Comparison of ENCODE assay signal across 21 cellular contexts in the genomic region with DNA sequence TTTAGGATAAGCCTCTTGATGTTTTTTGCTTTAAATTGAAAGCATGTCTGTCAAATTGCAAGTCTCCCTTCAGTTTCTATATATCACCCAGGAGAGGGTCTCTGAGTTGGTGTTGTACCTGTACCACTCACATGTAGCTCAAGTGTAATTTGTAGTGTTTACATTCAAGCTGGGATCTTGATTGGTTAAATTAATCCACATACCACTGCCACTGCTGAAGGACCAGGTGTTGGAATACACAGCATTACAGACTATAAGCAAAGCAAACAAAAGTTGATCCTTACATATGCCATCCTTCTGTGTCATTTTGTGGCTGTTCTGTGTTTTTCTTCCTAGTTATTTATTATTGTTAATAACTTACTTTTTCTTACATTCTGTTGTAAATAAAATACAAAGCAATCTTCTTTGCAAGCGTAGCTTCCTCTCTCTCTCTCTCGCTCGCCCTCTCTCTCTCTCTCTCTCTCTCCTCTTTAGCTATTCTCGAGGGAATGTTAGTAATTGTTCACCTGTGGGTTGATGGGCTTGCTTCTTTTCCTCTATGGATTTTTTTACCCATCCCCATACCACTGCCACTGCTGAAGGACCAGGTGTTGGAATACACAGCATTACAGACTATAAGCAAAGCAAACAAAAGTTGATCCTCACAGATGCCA. TPM values are rescaled to one million over a fixed set of nuclear protein-coding genes. Genes with fewer than 3 reads are reported as not detected.
DNase-seq lines count a peak whose midpoint lies in the region; ATAC-seq, FAIRE-seq and TF ChIP-seq lines count a peak whose summit lies in the region.
"Had no signal": no experiment of that assay in that cellular context is flagged by ENCODE, and none has a peak within 500 bp of the region (broad histone marks: within the 10 kb centered on the region; RNA-seq: fewer than 3 reads in every experiment).

No MANE protein-coding gene starts in this region.

- H2BK5ac ChIP-seq in H1 (ENCODE audit: low read depth, low read length): no peak overlapping the region

- H2BK120ac ChIP-seq in H1 (replicated peaks; ENCODE audit: low read depth, low read length): no peak overlapping the region

- WGBS in H1 (ENCODE audit: extremely low coverage in 1 of 2, insufficient coverage in 1 of 2, insufficient read length in 1 of 2, insufficient replicate concordance in 2 of 2, low coverage in 1 of 2, low lambda C conversion rate in 2 of 2, missing lambda C conversion rate in 1 of 2), 2 experiments: 89% methylated on average over 4 of the region's 4 CpGs; no CpG with 5 or more reads in 1 of the 2 experiments

- H3K4me3 ChIP-seq in H1 (ENCODE audit: extremely low read depth in 1 of 4, insufficient read depth in 2 of 4, low read depth in 3 of 4, low read length in 4 of 4) (no peak overlapping the region), ascending aorta (no peak overlapping the region)
- H3K4me3 ChIP-seq: adrenal gland, tibial nerve had no signal

- no peak overlapping the region for H2BK20ac ChIP-seq in H1 (ENCODE audit: low read length)

- no peak overlapping the region for H3K27ac ChIP-seq in H1 (ENCODE audit: low read depth, low read length)
- no peak overlapping the region for H3K27ac ChIP-seq in ascending aorta
- H3K27ac ChIP-seq: adrenal gland, tibial nerve had no signal

- no peak for TF ChIP-seq POLR2A in H1 (IDR thresholded peaks at IDR 0.05; ENCODE audit: control extremely low read depth in 1 of 2, low read depth in 2 of 2, low read length in 2 of 2)

- H3K9ac ChIP-seq in H1 (replicated peaks in 1 of 4; ENCODE audit: extremely low read depth in 1 of 4, low read depth in 3 of 4, low read length in 3 of 4): no peak overlapping the region

- CTCF ChIA-PET in H1 (lab: Charles Lee; ENCODE audit: partially characterized antibody): interaction anchor here (0.6 to 4.4 kb wide), 4 partner anchors 11 to 350 kb away, joined by 3 to 29 read pairs (median 3); no protein-coding TSS in a partner anchor

- H3K4me2 ChIP-seq in H1 (ENCODE audit: insufficient read depth in 1 of 2, low read depth in 2 of 2, low read length in 2 of 2): no peak overlapping the region

- H3K27me3 ChIP-seq in H1 (replicated peaks in 1 of 4; ENCODE audit: control insufficient read depth in 3 of 4, extremely low read depth in 1 of 4, insufficient read depth in 3 of 4, low read length in 3 of 4) (no peaks in the 10 kb centered on the region), ascending aorta (no peaks in the 10 kb centered on the region)
- H3K27me3 ChIP-seq: adrenal gland, tibial nerve had no signal

- no peaks in the 10 kb centered on the region for H3K23me2 ChIP-seq in H1 (ENCODE audit: low read depth, low read length)

- no peak overlapping the region for H2BK15ac ChIP-seq in H1 (ENCODE audit: low read length)

- POLR2A ChIA-PET in H1 (lab: Charles Lee; ENCODE audit: partially characterized antibody): no interaction called here

- H3K36me3 ChIP-seq in H1 (ENCODE audit: control insufficient read depth in 2 of 4, insufficient read depth in 4 of 4, low read length in 3 of 4) (no peaks in the 10 kb centered on the region), ascending aorta (no peaks in the 10 kb centered on the region)
- H3K36me3 ChIP-seq: adrenal gland had no signal

- H3K23ac ChIP-seq in H1 (ENCODE audit: insufficient read length): no peak overlapping the region

- H3K4ac ChIP-seq in H1 (replicated peaks; ENCODE audit: insufficient read length, low read depth, low read length): no peak overlapping the region

- no peak for TF ChIP-seq RAD21 in H1 (IDR thresholded peaks at IDR 0.05 in 1 of 2, conservative IDR thresholded peaks at IDR 0.05 in 1 of 2; ENCODE audit: low read depth in 2 of 2, low read length in 2 of 2)

- no peak for TF ChIP-seq CTCF in H1 (IDR thresholded peaks at IDR 0.05; ENCODE audit: control extremely low read depth in 1 of 3, insufficient read depth in 1 of 3, low read depth in 1 of 3, low read length in 3 of 3)
- no peak for TF ChIP-seq CTCF in ascending aorta (IDR thresholded peaks at IDR 0.05)

- DNase-seq in DMS153 (lab: John Stamatoyannopoulos, UW): peak; percentile 43
- DNase-seq in HTR-8/SVneo (ENCODE audit: insufficient read length, low spot score): no peak
- DNase-seq in NCI-H2171 treated with DMSO at 0.1 percent for 48 hours (lab: John Stamatoyannopoulos, UW): peak; percentile 94
- no peak for DNase-seq in H1 (ENCODE audit: low read depth in 1 of 2, low spot score in 2 of 2)
- DNase-seq in NCI-H526 treated with DMSO at 0.1 percent for 48 hours (lab: John Stamatoyannopoulos, UW): no peak
- no peak for DNase-seq in ascending aorta (ENCODE audit: low spot score in 2 of 2)
- DNase-seq: activated CD4-positive, alpha-beta T cell treated with anti-CD3 and anti-CD28 coated beads, Interleukin-2, amount 10 ng/mL, durations not matched to agents 24 days and 14 days; adrenal gland; dermis blood vessel endothelial cell; foreskin fibroblast; hippocampal formation; mesenchymal stem cell; NCI-H2227 treated with DMSO at 0.1 percent for 48 hours; OCI-M1; stimulated activated CD4-positive, alpha-beta T cell treated with anti-CD3 and anti-CD28 coated beads, Interleukin-1b, Interleukin-23, amount 100 ng/mL, for 48 hours; T-cell had no signal

- no peak overlapping the region for H2AFZ ChIP-seq in H1 (ENCODE audit: low read length)

- no peak overlapping the region for H2AK5ac ChIP-seq in H1 (ENCODE audit: low read depth, low read length)

- H4K91ac ChIP-seq in H1 (replicated peaks; ENCODE audit: insufficient read length, low read length): no peak overlapping the region

- FAIRE-seq in HTR-8/SVneo (lab: Jason Lieb, UNC): peak; percentile 73
- FAIRE-seq in H1 (lab: Jason Lieb, UNC): peak; percentile 62
- FAIRE-seq: GM12892, keratinocyte had no signal

- no peak overlapping the region for H3K14ac ChIP-seq in H1 (ENCODE audit: insufficient read length)

- H3K79me1 ChIP-seq in H1 (ENCODE audit: low read depth, low read length): no peaks in the 10 kb centered on the region

- H3K18ac ChIP-seq in H1 (ENCODE audit: extremely low read depth, low read length): no peak overlapping the region

- no peak overlapping the region for H2BK12ac ChIP-seq in H1 (ENCODE audit: low read depth, low read length)

- H3K56ac ChIP-seq in H1 (replicated peaks; ENCODE audit: insufficient read length, low read depth, low read length): no peak overlapping the region

- no peaks in the 10 kb centered on the region; a peak in 1 of 7 replicates for H3K4me1 ChIP-seq in H1 (replicated peaks in 1 of 4; ENCODE audit: control insufficient read depth in 3 of 4, insufficient read depth in 4 of 4, low read length in 3 of 4)
- no peaks in the 10 kb centered on the region for H3K4me1 ChIP-seq in ascending aorta
- H3K4me1 ChIP-seq: adrenal gland, tibial nerve had no signal

- no peak overlapping the region for H4K8ac ChIP-seq in H1 (ENCODE audit: extremely low read depth, insufficient read depth, low read length)

- intact Hi-C loops in ascending aorta (cut with DNase I): no loop called here

- ATAC-seq in GM21381 (IDR thresholded peaks at IDR 0.05; ENCODE audit: unreplicated experiment): no peak
- ATAC-seq: natural killer cell treated with Interleukin-12 subunit alpha and Interleukin-12 subunit beta and Interleukin-15 and Interleukin-18, amount 100 ng/mL, for 72 hours; T-cell had no signal

- H4K20me1 ChIP-seq in H1 (replicated peaks in 1 of 2; ENCODE audit: control insufficient read depth in 1 of 2, insufficient read depth in 2 of 2, low read length in 2 of 2): no peaks in the 10 kb centered on the region

- no peak overlapping the region for H4K5ac ChIP-seq in H1 (ENCODE audit: insufficient read length, low read depth, low read length)

- H3K79me2 ChIP-seq in H1 (ENCODE audit: control insufficient read depth in 1 of 2, insufficient read depth in 2 of 2, low read length in 2 of 2): no peaks in the 10 kb centered on the region

- TF ChIP-seq EP300 in H1 (IDR thresholded peaks at IDR 0.05; ENCODE audit: borderline replicate concordance in 1 of 2, low read depth in 2 of 2, low read length in 2 of 2): no peak

- no peaks in the 10 kb centered on the region for H3K9me3 ChIP-seq in H1 (ENCODE audit: insufficient read depth in 2 of 2, low read depth in 1 of 2, low read length in 1 of 2)
- H3K9me3 ChIP-seq in ascending aorta: no peaks in the 10 kb centered on the region
- H3K9me3 ChIP-seq: adrenal gland, tibial nerve had no signal

TF ChIP-seq in H1, 55 proteins besides CTCF, POLR2A, EP300 and RAD21:
- TF ChIP-seq JUND (IDR thresholded peaks at IDR 0.05; ENCODE audit: low read length): peak; percentile 95
- TF ChIP-seq TCF12 (IDR thresholded peaks at IDR 0.05; ENCODE audit: low read depth, low read length): no peak

RNA-seq across cellular contexts. Expression of a gene that starts 20.8 kb away (rescaled TPM):
- 97.2 and 102 TPM in 2 replicates for total RNA-seq in H1 (2021; fragmentation: NEBNext Ultra II Directional; extraction: Animal tissue kit (Norgen Biotek cat#: 25700))
- polyA plus RNA-seq in H1 (2011; rRNA removed): 28.2 and 58.0 TPM in 2 replicates
- polyA plus RNA-seq in H1 (2011; cell fraction: cytosol; rRNA removed): 45.6 TPM
- polyA plus RNA-seq in H1 (2011; cell fraction: nucleus; rRNA removed): 32.3 TPM
- 70.1 to 123 TPM (median 76.1 TPM) in 4 replicates for polyA plus RNA-seq in H1 (2012, experiment 1 of 2)
- 12.2 TPM for polyA plus RNA-seq in H1 (2012, experiment 2 of 2)
- polyA plus RNA-seq in H1 (2013, experiment 1 of 2): 69.1 TPM
- 75.3 TPM for polyA plus RNA-seq in H1 (2013, experiment 2 of 2)
- polyA minus RNA-seq in H1 (2011; rRNA and poly(A)+ RNA removed): 59.4 and 99.9 TPM in 2 replicates
- polyA minus RNA-seq in H1 (2011; cell fraction: cytosol; rRNA and poly(A)+ RNA removed): 260 TPM
- 80.3 TPM for polyA minus RNA-seq in H1 (2011; cell fraction: nucleus; rRNA and poly(A)+ RNA removed)
- total RNA-seq in ascending aorta: 22.0 TPM

Comparison
In these comparisons a context has a peak if more than half of its experiments do, and no peak if none do; other contexts are left out.
1. DNase-seq: peak in DMS153 (single experiment) and NCI-H2171 treated with DMSO at 0.1 percent for 48 hours (single experiment); none in HTR-8/SVneo (single experiment), H1 (0 of 2), NCI-H526 treated with DMSO at 0.1 percent for 48 hours (single experiment) and ascending aorta (0 of 2).